31 cellular contexts compared by ENCODE assay signal in the genomic region with DNA sequence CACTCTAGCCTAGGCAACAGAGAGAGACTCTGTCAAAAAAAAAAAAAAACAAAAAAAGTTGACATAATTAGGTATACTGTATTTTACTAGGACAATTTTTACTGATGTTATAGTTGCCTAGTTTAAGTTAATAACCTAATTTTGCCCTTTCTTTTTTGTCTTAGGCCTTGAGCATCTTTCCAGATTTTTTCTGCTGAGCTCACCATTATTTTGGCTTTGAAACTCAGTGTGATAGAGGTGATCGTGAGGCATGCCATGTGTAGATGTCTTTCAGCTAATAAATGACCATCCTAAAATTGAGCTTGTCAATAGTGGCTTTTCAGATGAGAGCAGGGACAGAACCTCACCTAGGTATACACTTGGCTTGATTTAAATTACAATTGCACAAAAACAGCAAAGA. TPM values are rescaled to one million over a fixed set of nuclear protein-coding genes. Genes with fewer than 3 reads are reported as not detected.
DNase-seq lines count a peak whose midpoint lies in the region; ATAC-seq, FAIRE-seq and TF ChIP-seq lines count a peak whose summit lies in the region.
"Had no signal": no experiment of that assay in that cellular context is flagged by ENCODE, and none has a peak within 500 bp of the region (broad histone marks: within the 10 kb centered on the region; RNA-seq: fewer than 3 reads in every experiment).

No MANE protein-coding gene starts in this region.

- no peak overlapping the region for H2AFZ ChIP-seq in K562 (ENCODE audit: low read depth, low read length)

- intact Hi-C loops in left ventricle myocardium inferior (cut with micrococcal nuclease) (no loop called here), K562 (cut with micrococcal nuclease) (no loop called here), dorsolateral prefrontal cortex (cut with DNase I) (no loop called here)

- H3K79me2 ChIP-seq in K562 (ENCODE audit: control insufficient read depth, insufficient read depth, low read length) (no peaks in the 10 kb centered on the region), mesendoderm (ENCODE audit: control insufficient read depth, insufficient read depth, low read length) (no peaks in the 10 kb centered on the region)

- no peak overlapping the region for H2BK120ac ChIP-seq in mesendoderm (ENCODE audit: low read depth, low read length)

- H4K20me1 ChIP-seq in K562 (replicated peaks; ENCODE audit: control insufficient read depth, insufficient read depth, low read length), result no peaks in the 10 kb centered on the region
- H4K20me1 ChIP-seq: BLaER1 had no signal

- H3K4me1 ChIP-seq in cardiac muscle cell (ENCODE audit: low read depth) (peaks cover 19% of the 10 kb centered on the region), left ventricle myocardium inferior (no peaks in the 10 kb centered on the region), A549 (no peaks in the 10 kb centered on the region), K562 (replicated peaks in 1 of 2; ENCODE audit: control insufficient read depth in 2 of 2, insufficient read depth in 2 of 2, low read length in 2 of 2) (no peaks in the 10 kb centered on the region), mesendoderm (ENCODE audit: control insufficient read depth, low read depth, low read length) (no peaks in the 10 kb centered on the region)
- H3K4me1 ChIP-seq: BE2C, BLaER1 had no signal

- H3K36me3 ChIP-seq in cardiac muscle cell (no peaks in the 10 kb centered on the region), left ventricle myocardium inferior (no peaks in the 10 kb centered on the region), K562 (ENCODE audit: control insufficient read depth, insufficient read depth, low read length) (no peaks in the 10 kb centered on the region), mesendoderm (ENCODE audit: control insufficient read depth, insufficient read depth, low read length) (no peaks in the 10 kb centered on the region)
- H3K36me3 ChIP-seq: BE2C, BLaER1 had no signal

- H3K4me3 ChIP-seq in cardiac muscle cell (no peak overlapping the region), left ventricle myocardium inferior (no peak overlapping the region), A549 (no peak overlapping the region), K562 (no peak overlapping the region), mesendoderm (ENCODE audit: low read length) (no peak overlapping the region), dorsolateral prefrontal cortex (no peak overlapping the region)
- H3K4me3 ChIP-seq: BLaER1, GM12878 had no signal

- TF ChIP-seq RAD21 in A549 (conservative IDR thresholded peaks at IDR 0.05 in 1 of 2, IDR thresholded peaks at IDR 0.05 in 1 of 2) (no peak), K562 (CRISPR knock-in tag; conservative IDR thresholded peaks at IDR 0.05 in 1 of 2, IDR thresholded peaks at IDR 0.05 in 1 of 2) (no peak)

- no peak overlapping the region for H3K4ac ChIP-seq in mesendoderm (ENCODE audit: low read depth, low read length)

- POLR2A ChIA-PET in A549 (lab: Yijun Ruan, JAX), result no interaction called here
- POLR2A ChIA-PET in K562 (lab: Yijun Ruan, JAX), result no interaction called here

- H3K9me1 ChIP-seq in K562 (ENCODE audit: control insufficient read depth, insufficient read depth, low read length), result no peaks in the 10 kb centered on the region

- no peak overlapping the region for H3K23ac ChIP-seq in mesendoderm (ENCODE audit: low read length)

- H3K27me3 ChIP-seq in cardiac muscle cell (no peaks in the 10 kb centered on the region), left ventricle myocardium inferior (ENCODE audit: low read depth) (no peaks in the 10 kb centered on the region), K562 (ENCODE audit: control insufficient read depth in 2 of 2, insufficient read depth in 2 of 2, low read length in 2 of 2) (no peaks in the 10 kb centered on the region), mesendoderm (ENCODE audit: insufficient read depth, low read length, poor library complexity) (no peaks in the 10 kb centered on the region), dorsolateral prefrontal cortex (no peaks in the 10 kb centered on the region)
- H3K27me3 ChIP-seq: BE2C, BLaER1 had no signal

- no peak overlapping the region for H3K9ac ChIP-seq in K562 (ENCODE audit: insufficient read depth in 1 of 2, low read depth in 2 of 2, low read length in 2 of 2)
- H3K9ac ChIP-seq in mesendoderm (ENCODE audit: low read length), result no peak overlapping the region
- H3K9ac ChIP-seq: BLaER1 had no signal

- no peak overlapping the region for H2AK5ac ChIP-seq in mesendoderm (ENCODE audit: low read length)

- peak overlapping the region; percentile 76 for H4K8ac ChIP-seq in mesendoderm (ENCODE audit: low read depth, low read length)

- no peaks in the 10 kb centered on the region for H3K79me1 ChIP-seq in mesendoderm (ENCODE audit: low read length)

- no peak for TF ChIP-seq POLR2A in A549 (IDR thresholded peaks at IDR 0.05; ENCODE audit: low read length)
- no peak for TF ChIP-seq POLR2A in K562 (conservative IDR thresholded peaks at IDR 0.05)

- H3K9me3 ChIP-seq in cardiac muscle cell (ENCODE audit: low read depth) (no peaks in the 10 kb centered on the region), left ventricle myocardium inferior (replicated peaks) (peaks cover 11% of the 10 kb centered on the region), A549 (no peaks in the 10 kb centered on the region), K562 (replicated peaks; ENCODE audit: control insufficient read depth, insufficient read depth, low read depth, low read length) (no peaks in the 10 kb centered on the region; the same call in 1 of the 2 replicates)
- H3K9me3 ChIP-seq: BE2C, BLaER1 had no signal

- H3K56ac ChIP-seq in mesendoderm (ENCODE audit: low read length), result no peak overlapping the region

- WGBS in A549 (ENCODE audit: missing lambda C conversion rate), result 14% methylated on average over 1 of the region's 1 CpG
- 0% methylated on average over 1 of the region's 1 CpG for WGBS in K562 (ENCODE audit: insufficient coverage, low coverage, missing lambda C conversion rate)
- no CpG with 5 or more reads among the region's 1 CpG for WGBS in mesendoderm (ENCODE audit: extremely low coverage, insufficient coverage, low lambda C conversion rate)

- H3K27ac ChIP-seq in cardiac muscle cell, result peak overlapping the region; percentile 62
- no peak overlapping the region for H3K27ac ChIP-seq in left ventricle myocardium inferior (replicated peaks)
- H3K27ac ChIP-seq in A549, result no peak overlapping the region
- H3K27ac ChIP-seq in K562 (ENCODE audit: extremely low read depth, low read depth, low read length), result no peak overlapping the region
- H3K27ac ChIP-seq in mesendoderm (ENCODE audit: low read depth, low read length), result no peak overlapping the region
- H3K27ac ChIP-seq in dorsolateral prefrontal cortex, result no peak overlapping the region
- H3K27ac ChIP-seq: 22Rv1, BLaER1 had no signal

- H3K4me2 ChIP-seq in A549 (no peak overlapping the region), K562 (ENCODE audit: insufficient read depth, low read length) (no peak overlapping the region), mesendoderm (ENCODE audit: low read length) (no peak overlapping the region)
- H3K4me2 ChIP-seq: BLaER1 had no signal

- in situ Hi-C loops in K562 (cut with MboI), result no loop called here

- ATAC-seq in A549, result no peak
- no peak for ATAC-seq in K562
- ATAC-seq in HG03095 (IDR thresholded peaks at IDR 0.05; ENCODE audit: unreplicated experiment), result no peak
- ATAC-seq: GM12878 had no signal

- no peak overlapping the region for H4K5ac ChIP-seq in mesendoderm (ENCODE audit: low read length)

- H2BK15ac ChIP-seq in mesendoderm (replicated peaks; ENCODE audit: low read depth), result no peak overlapping the region

- TF ChIP-seq EP300 in A549 (IDR thresholded peaks at IDR 0.05) (no peak), K562 (IDR thresholded peaks at IDR 0.05; ENCODE audit: low read length) (no peak)

- BruUV-seq in K562 (replicated peaks; lab: Mats Ljungman, UMichigan), result no TSS peak

- H3K18ac ChIP-seq in mesendoderm (ENCODE audit: low read length), result no peak overlapping the region

- FAIRE-seq in A549 (lab: Jason Lieb, UNC) (no peak), K562 (lab: Jason Lieb, UNC) (no peak)
- FAIRE-seq: GM12878, GM12892, GM18507 had no signal

- no peak for TF ChIP-seq CTCF in cardiac muscle cell (IDR thresholded peaks at IDR 0.05; ENCODE audit: low read depth, low read length)
- no peak for TF ChIP-seq CTCF in left ventricle myocardium inferior (IDR thresholded peaks at IDR 0.05; ENCODE audit: borderline replicate concordance)
- TF ChIP-seq CTCF in A549 (IDR thresholded peaks at IDR 0.05), result no peak
- no peak for TF ChIP-seq CTCF in K562 (IDR thresholded peaks at IDR 0.05 in 2 of 3, conservative IDR thresholded peaks at IDR 0.05 in 1 of 3; ENCODE audit: insufficient read depth in 2 of 3, low read depth in 1 of 3, low read length in 3 of 3)
- TF ChIP-seq CTCF in dorsolateral prefrontal cortex (IDR thresholded peaks at IDR 0.05 in 54 of 56, conservative IDR thresholded peaks at IDR 0.05 in 2 of 56; ENCODE audit: low read depth in 1 of 56, partially characterized antibody in 56 of 56), result no peak

- CTCF ChIA-PET in A549 (lab: Yijun Ruan, JAX) (no interaction called here), K562 (lab: Yijun Ruan, JAX; ENCODE audit: low intra/inter-chr PET ratio) (no interaction called here)

- H2BK5ac ChIP-seq in mesendoderm (ENCODE audit: low read length), result no peak overlapping the region

- DNase-seq in cardiac muscle cell (ENCODE audit: low read depth in 1 of 2, low spot score in 1 of 2) (no peak), left ventricle myocardium inferior (no peak), A549 (ENCODE audit: low read depth in 1 of 2, low spot score in 1 of 2) (no peak), K562 (ENCODE audit: extremely low read depth in 1 of 4, low spot score in 3 of 4) (no peak), mesendoderm (no peak), dorsolateral prefrontal cortex (no peak), T-helper 9 cell (no peak)
- DNase-seq: ACHN; BE2C; C1 segment of cervical spinal cord; CD4-positive, alpha-beta memory T cell; CD4-positive, CD25-positive, alpha-beta regulatory T cell; CD8-positive, alpha-beta memory T cell; COR-L47; DMS 273 treated with DMSO at 0.1 percent for 48 hours; DMS153; DMS53; DMS79; DND-41; EL; GDM1 had no signal

RNA-seq across cellular contexts. Expression of gene RPRM, which starts 47.4 kb away (rescaled TPM):
- total RNA-seq in cardiac muscle cell (0.07 TPM in 1 of 2 replicates, not detected in the other), left ventricle myocardium inferior (not detected), K562 (2014; rRNA removed) (not detected in 2 replicates), K562 (2014; rRNA removed; fragmentation: Illumina TruSeq; extraction: Trizol) (not detected in 2 replicates), K562 (2015; rRNA removed; fragmentation: Illumina TruSeq; extraction: Trizol) (not detected in 2 replicates), K562 (2021) (not detected in 2 replicates), dorsolateral prefrontal cortex (10 to 100 TPM in 65 of 120 experiments, 1 to 10 TPM in 55; 1.8 to 28.0 (median 10.7) TPM)
- polyA plus RNA-seq in cardiac muscle cell (0.75 TPM in 1 of 2 replicates, not detected in the other), A549 (2011; rRNA removed) (not detected in 2 replicates), A549 (2017; fragmentation: RNase III; extraction: RNeasy Plus Mini Kit Qiagen cat#74134 plus additional on column Dnase treatment) (not detected in 3 replicates), K562 (2011; rRNA removed) (not detected in 2 replicates), K562 (2014; fragmentation: Illumina TruSeq; extraction: Trizol) (not detected in 2 replicates), K562 (2014; fragmentation: Nextera tagmentation; extraction: Ambion mirVana) (not detected), K562 (2014; rRNA removed) (not detected in 2 replicates)
- polyA plus RNA-seq in A549 (2012; cell fraction: cytosol; rRNA removed), result 0.03 and 0.06 TPM in 2 replicates
- polyA plus RNA-seq in A549 (2012; cell fraction: nucleus; rRNA removed), result 0.10 and 0.12 TPM in 2 replicates
- polyA minus RNA-seq in A549 (2011; rRNA and poly(A)+ RNA removed), result not detected in 2 replicates
- not detected in 2 replicates for total RNA-seq in K562 (2011; cell fraction: chromatin; rRNA removed; ENCODE audit: low replicate concordance)
- total RNA-seq in K562 (2011; cell fraction: nucleolus; rRNA removed), result not detected in 2 replicates
- total RNA-seq in K562 (2011; cell fraction: nucleoplasm; rRNA removed), result not detected in 2 replicates
- polyA plus RNA-seq in K562 (2011; cell fraction: cytosol; rRNA removed), result not detected in 2 replicates
- polyA plus RNA-seq in K562 (2011; cell fraction: nucleus; rRNA removed), result not detected in 2 replicates
- not detected in 2 replicates for polyA plus RNA-seq in K562 (2012)
- not detected in 2 replicates for polyA minus RNA-seq in K562 (2011; rRNA and poly(A)+ RNA removed)
- not detected in 2 replicates for polyA minus RNA-seq in K562 (2011; cell fraction: cytosol; rRNA and poly(A)+ RNA removed)
- polyA minus RNA-seq in K562 (2011; cell fraction: nucleus; rRNA and poly(A)+ RNA removed), result not detected in 2 replicates
- 6.5 TPM for polyA plus RNA-seq in mesendoderm (2013, experiment 1 of 2)
- polyA plus RNA-seq in mesendoderm (2013, experiment 2 of 2), result 7.0 TPM
- total RNA-seq: A172; A673; CD4-positive, alpha-beta memory T cell; CD8-positive, alpha-beta memory T cell; GM12878 had no signal
- polyA plus RNA-seq: AG04450; CD14-positive monocyte; CD8-positive, alpha-beta memory T cell had no signal
